2 cellular contexts compared by ENCODE assay signal in the genomic region with DNA sequence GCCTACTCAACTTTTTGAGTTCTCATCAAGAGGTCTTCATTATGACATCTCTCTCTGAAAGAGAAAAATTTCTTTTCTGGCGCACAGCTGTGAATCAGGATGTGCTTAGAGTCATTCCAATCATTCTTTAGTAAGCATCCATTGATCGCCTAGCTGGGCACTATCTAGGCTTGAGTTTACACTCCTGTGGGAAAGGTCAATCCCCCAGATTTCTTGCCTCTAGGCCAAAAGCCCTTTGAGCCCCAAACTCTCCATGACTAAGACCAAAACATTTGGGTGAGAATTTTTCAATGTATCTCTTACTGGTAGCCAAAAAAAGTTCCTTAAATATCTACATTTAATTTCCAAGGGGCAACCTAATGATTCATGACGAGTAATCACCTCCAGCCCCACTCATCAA.
TF ChIP-seq lines count a peak whose summit lies in the region.

No MANE protein-coding gene starts in this region.

TF ChIP-seq in SK-N-SH, 30 proteins besides CTCF, POLR2A, EP300 and RAD21 (continued from another document):
- TF ChIP-seq POLR2AphosphoS5 (IDR thresholded peaks at IDR 0.05; ENCODE audit: low read depth, low read length) = no peak
- no peak for TF ChIP-seq YY1 (IDR thresholded peaks at IDR 0.05; ENCODE audit: low read depth)
- TF ChIP-seq SIN3A (IDR thresholded peaks at IDR 0.05; ENCODE audit: borderline replicate concordance, low read depth, low read length) = no peak
TF ChIP-seq in SK-N-SH: peak in this region for 1.

TF ChIP-seq in SK-N-SH treated with all-trans-retinoic acid at 6 μM for 48 hours, 23 proteins besides CTCF, POLR2A, EP300 and RAD21 (continued from another document):
- TF ChIP-seq TCF4 (CRISPR knock-in tag; IDR thresholded peaks at IDR 0.05; ENCODE audit: borderline replicate concordance) (no peak), ZNF70 (CRISPR knock-in tag; IDR thresholded peaks at IDR 0.05) (no peak), PPARA (CRISPR knock-in tag; IDR thresholded peaks at IDR 0.05; ENCODE audit: borderline replicate concordance) (no peak), ZC3H10 (CRISPR knock-in tag; IDR thresholded peaks at IDR 0.05) (no peak), SNAI2 (CRISPR knock-in tag; IDR thresholded peaks at IDR 0.05) (no peak), ISL1 (CRISPR knock-in tag; IDR thresholded peaks at IDR 0.05) (no peak), ARNTL (CRISPR knock-in tag; IDR thresholded peaks at IDR 0.05; ENCODE audit: borderline replicate concordance, low read depth) (no peak), ZFP3 (CRISPR knock-in tag; IDR thresholded peaks at IDR 0.05) (no peak), BACH2 (CRISPR knock-in tag; IDR thresholded peaks at IDR 0.05; ENCODE audit: borderline replicate concordance) (no peak), CSDC2 (CRISPR knock-in tag; IDR thresholded peaks at IDR 0.05) (no peak)
- TF ChIP-seq, protein P1, sequence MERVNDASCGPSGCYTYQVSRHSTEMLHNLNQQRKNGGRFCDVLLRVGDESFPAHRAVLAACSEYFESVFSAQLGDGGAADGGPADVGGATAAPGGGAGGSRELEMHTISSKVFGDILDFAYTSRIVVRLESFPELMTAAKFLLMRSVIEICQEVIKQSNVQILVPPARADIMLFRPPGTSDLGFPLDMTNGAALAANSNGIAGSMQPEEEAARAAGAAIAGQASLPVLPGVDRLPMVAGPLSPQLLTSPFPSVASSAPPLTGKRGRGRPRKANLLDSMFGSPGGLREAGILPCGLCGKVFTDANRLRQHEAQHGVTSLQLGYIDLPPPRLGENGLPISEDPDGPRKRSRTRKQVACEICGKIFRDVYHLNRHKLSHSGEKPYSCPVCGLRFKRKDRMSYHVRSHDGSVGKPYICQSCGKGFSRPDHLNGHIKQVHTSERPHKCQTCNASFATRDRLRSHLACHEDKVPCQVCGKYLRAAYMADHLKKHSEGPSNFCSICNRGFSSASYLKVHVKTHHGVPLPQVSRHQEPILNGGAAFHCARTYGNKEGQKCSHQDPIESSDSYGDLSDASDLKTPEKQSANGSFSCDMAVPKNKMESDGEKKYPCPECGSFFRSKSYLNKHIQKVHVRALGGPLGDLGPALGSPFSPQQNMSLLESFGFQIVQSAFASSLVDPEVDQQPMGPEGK (CRISPR knock-in tag; IDR thresholded peaks at IDR 0.05; ENCODE audit: borderline replicate concordance) = no peak
- TF ChIP-seq, protein P2, sequence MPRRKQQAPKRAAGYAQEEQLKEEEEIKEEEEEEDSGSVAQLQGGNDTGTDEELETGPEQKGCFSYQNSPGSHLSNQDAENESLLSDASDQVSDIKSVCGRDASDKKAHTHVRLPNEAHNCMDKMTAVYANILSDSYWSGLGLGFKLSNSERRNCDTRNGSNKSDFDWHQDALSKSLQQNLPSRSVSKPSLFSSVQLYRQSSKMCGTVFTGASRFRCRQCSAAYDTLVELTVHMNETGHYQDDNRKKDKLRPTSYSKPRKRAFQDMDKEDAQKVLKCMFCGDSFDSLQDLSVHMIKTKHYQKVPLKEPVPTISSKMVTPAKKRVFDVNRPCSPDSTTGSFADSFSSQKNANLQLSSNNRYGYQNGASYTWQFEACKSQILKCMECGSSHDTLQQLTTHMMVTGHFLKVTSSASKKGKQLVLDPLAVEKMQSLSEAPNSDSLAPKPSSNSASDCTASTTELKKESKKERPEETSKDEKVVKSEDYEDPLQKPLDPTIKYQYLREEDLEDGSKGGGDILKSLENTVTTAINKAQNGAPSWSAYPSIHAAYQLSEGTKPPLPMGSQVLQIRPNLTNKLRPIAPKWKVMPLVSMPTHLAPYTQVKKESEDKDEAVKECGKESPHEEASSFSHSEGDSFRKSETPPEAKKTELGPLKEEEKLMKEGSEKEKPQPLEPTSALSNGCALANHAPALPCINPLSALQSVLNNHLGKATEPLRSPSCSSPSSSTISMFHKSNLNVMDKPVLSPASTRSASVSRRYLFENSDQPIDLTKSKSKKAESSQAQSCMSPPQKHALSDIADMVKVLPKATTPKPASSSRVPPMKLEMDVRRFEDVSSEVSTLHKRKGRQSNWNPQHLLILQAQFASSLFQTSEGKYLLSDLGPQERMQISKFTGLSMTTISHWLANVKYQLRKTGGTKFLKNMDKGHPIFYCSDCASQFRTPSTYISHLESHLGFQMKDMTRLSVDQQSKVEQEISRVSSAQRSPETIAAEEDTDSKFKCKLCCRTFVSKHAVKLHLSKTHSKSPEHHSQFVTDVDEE (CRISPR knock-in tag; IDR thresholded peaks at IDR 0.05) = no peak
- TF ChIP-seq, protein P3, sequence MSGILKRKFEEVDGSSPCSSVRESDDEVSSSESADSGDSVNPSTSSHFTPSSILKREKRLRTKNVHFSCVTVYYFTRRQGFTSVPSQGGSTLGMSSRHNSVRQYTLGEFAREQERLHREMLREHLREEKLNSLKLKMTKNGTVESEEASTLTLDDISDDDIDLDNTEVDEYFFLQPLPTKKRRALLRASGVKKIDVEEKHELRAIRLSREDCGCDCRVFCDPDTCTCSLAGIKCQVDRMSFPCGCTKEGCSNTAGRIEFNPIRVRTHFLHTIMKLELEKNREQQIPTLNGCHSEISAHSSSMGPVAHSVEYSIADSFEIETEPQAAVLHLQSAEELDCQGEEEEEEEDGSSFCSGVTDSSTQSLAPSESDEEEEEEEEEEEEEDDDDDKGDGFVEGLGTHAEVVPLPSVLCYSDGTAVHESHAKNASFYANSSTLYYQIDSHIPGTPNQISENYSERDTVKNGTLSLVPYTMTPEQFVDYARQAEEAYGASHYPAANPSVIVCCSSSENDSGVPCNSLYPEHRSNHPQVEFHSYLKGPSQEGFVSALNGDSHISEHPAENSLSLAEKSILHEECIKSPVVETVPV (CRISPR knock-in tag; IDR thresholded peaks at IDR 0.05) = no peak
- TF ChIP-seq, protein P4, sequence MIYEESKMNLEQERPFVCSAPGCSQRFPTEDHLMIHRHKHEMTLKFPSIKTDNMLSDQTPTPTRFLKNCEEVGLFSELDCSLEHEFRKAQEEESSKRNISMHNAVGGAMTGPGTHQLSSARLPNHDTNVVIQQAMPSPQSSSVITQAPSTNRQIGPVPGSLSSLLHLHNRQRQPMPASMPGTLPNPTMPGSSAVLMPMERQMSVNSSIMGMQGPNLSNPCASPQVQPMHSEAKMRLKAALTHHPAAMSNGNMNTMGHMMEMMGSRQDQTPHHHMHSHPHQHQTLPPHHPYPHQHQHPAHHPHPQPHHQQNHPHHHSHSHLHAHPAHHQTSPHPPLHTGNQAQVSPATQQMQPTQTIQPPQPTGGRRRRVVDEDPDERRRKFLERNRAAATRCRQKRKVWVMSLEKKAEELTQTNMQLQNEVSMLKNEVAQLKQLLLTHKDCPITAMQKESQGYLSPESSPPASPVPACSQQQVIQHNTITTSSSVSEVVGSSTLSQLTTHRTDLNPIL (CRISPR knock-in tag; IDR thresholded peaks at IDR 0.05; ENCODE audit: low read depth) = no peak
TF ChIP-seq in SK-N-SH treated with all-trans-retinoic acid at 6 μM for 48 hours: peak in this region for 0.
